Comparison of ENCODE assay signal across 30 cellular contexts in the genomic region with DNA sequence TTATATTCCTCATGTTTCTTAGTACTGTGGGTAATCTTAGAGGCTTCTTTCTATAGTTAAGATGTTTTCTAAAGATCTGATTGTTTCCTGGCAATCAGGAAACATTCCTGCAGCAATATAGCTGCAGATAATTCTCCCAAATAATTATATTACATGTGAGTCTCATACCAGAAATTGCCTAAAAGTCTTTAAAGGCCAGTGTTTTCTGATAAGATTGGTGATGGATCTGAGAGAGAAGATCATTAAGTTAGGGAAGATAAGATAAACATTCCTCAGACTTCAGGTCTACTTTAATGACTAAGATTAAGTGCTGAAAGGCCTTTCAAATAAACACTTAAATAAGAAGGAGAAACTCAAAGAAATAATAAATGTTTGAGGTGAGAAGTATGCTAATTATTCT.
"Had no signal": no experiment of that assay in that cellular context is flagged by ENCODE, and none has a peak within 500 bp of the region (broad histone marks: within the 10 kb centered on the region; RNA-seq: fewer than 3 reads in every experiment).

No MANE protein-coding gene starts in this region.

- H3K9ac ChIP-seq: parathyroid adenoma had no signal

- H3K79me2 ChIP-seq: parathyroid adenoma had no signal

- H3K4me3 ChIP-seq: ovary, psoas muscle, right lobe of liver, sigmoid colon, stomach, thoracic aorta, thyroid gland, tibial nerve, upper lobe of right lung, uterus had no signal

- H3K9me3 Mint-ChIP-seq: naive thymus-derived CD8-positive, alpha-beta T cell; natural killer cell treated with Interleukin-12 subunit alpha and Interleukin-12 subunit beta and Interleukin-15 and Interleukin-18, amount 100 ng/mL, for 72 hours; nephron progenitor cell; neural crest cell; stimulated activated effector memory CD8-positive, alpha-beta T cell treated with anti-CD3 and anti-CD28 coated beads, Interleukin-12 subunit alpha, Interleukin-12 subunit beta, amount 100 ng/mL, for 72 hours; stimulated activated naive B cell treated with anti-CD40 and anti-IgM and Interleukin-4, amounts not matched to agents 10 μg/mL and 1 μg/mL and 100 μg/mL, for 72 hours; stimulated activated naive CD8-positive, alpha-beta T cell treated with anti-CD3 and anti-CD28 coated beads, Interleukin-15, Interleukin-2, amounts not matched to agents 100 ng/mL and 50 ng/mL, for 24 hours; type B pancreatic cell had no signal

- H3K36me3 ChIP-seq: neutrophil, ovary, right lobe of liver, sigmoid colon, stomach, thoracic aorta, thyroid gland, tibial nerve, upper lobe of right lung, uterus had no signal

- H3K4me1 ChIP-seq: parathyroid adenoma, psoas muscle, right lobe of liver, stomach, thyroid gland, upper lobe of right lung, uterus had no signal

- H3K27me3 Mint-ChIP-seq: progenitor cell of endocrine pancreas, type B pancreatic cell had no signal

- DNase-seq: naive thymus-derived CD8-positive, alpha-beta T cell; nephron progenitor cell; nucleus accumbens; ovary; posterior cingulate gyrus; psoas muscle; right cardiac atrium; right lobe of liver; sigmoid colon; small intestine; stimulated activated CD4-positive, alpha-beta T cell treated with anti-CD3 and anti-CD28 coated beads, Interleukin-15, amount 100 ng/mL, for 24 hours; stimulated activated CD4-positive, alpha-beta T cell treated with anti-CD3 and anti-CD28 coated beads, Interleukin-2, amount 100 ng/mL, for 24 hours; stimulated activated CD4-positive, alpha-beta T cell treated with anti-CD3 and anti-CD28 coated beads, Interleukin-2, amount 100 ng/mL, for 48 hours; stimulated activated CD4-positive, alpha-beta T cell treated with anti-CD3 and anti-CD28 coated beads, Interleukin-4, amount 100 ng/mL, for 24 hours; stimulated activated naive B cell treated with anti-CD40 and anti-IgM and Interleukin-4, amounts not matched to agents 10 μg/mL and 1 μg/mL and 100 μg/mL, for 72 hours; stimulated activated naive CD4-positive, alpha-beta T cell treated with Interleukin-2 at 50 U/mL for 16 hours; stomach; thyroid gland; upper lobe of right lung; uterus had no signal

- H3K4me3 Mint-ChIP-seq: naive thymus-derived CD8-positive, alpha-beta T cell; natural killer cell treated with Interleukin-12 subunit alpha and Interleukin-12 subunit beta and Interleukin-15 and Interleukin-18, amount 100 ng/mL, for 72 hours; nephron progenitor cell; neural crest cell; stimulated activated effector memory CD8-positive, alpha-beta T cell treated with anti-CD3 and anti-CD28 coated beads, Interleukin-12 subunit alpha, Interleukin-12 subunit beta, amount 100 ng/mL, for 72 hours; stimulated activated naive B cell treated with anti-CD40 and anti-IgM and Interleukin-4, amounts not matched to agents 10 μg/mL and 1 μg/mL and 100 μg/mL, for 72 hours; stimulated activated naive CD8-positive, alpha-beta T cell treated with anti-CD3 and anti-CD28 coated beads, Interleukin-15, Interleukin-2, amounts not matched to agents 100 ng/mL and 50 ng/mL, for 24 hours; type B pancreatic cell had no signal

- FAIRE-seq: small intestine had no signal

- ATAC-seq: naive thymus-derived CD8-positive, alpha-beta T cell; natural killer cell treated with Interleukin-12 subunit alpha and Interleukin-12 subunit beta and Interleukin-15 and Interleukin-18, amount 100 ng/mL, for 72 hours; psoas muscle; right cardiac atrium; right lobe of liver; stimulated activated effector memory CD8-positive, alpha-beta T cell treated with anti-CD3 and anti-CD28 coated beads, Interleukin-12 subunit alpha, Interleukin-12 subunit beta, amount 100 ng/mL, for 72 hours; stimulated activated naive B cell treated with anti-CD40 and anti-IgM and Interleukin-4, amounts not matched to agents 10 μg/mL and 1 μg/mL and 100 μg/mL, for 72 hours; upper lobe of right lung had no signal

- H3K4me1 Mint-ChIP-seq: nephron progenitor cell; stimulated activated effector memory CD8-positive, alpha-beta T cell treated with anti-CD3 and anti-CD28 coated beads, Interleukin-12 subunit alpha, Interleukin-12 subunit beta, amount 100 ng/mL, for 72 hours; stimulated activated naive B cell treated with anti-CD40 and anti-IgM and Interleukin-4, amounts not matched to agents 10 μg/mL and 1 μg/mL and 100 μg/mL, for 72 hours had no signal

- H3K27me3 ChIP-seq: neutrophil, ovary, right lobe of liver, sigmoid colon, stomach, thyroid gland, tibial nerve, upper lobe of right lung, uterus had no signal

- H3K27ac Mint-ChIP-seq: naive thymus-derived CD8-positive, alpha-beta T cell; natural killer cell treated with Interleukin-12 subunit alpha and Interleukin-12 subunit beta and Interleukin-15 and Interleukin-18, amount 100 ng/mL, for 72 hours; nephron progenitor cell; stimulated activated effector memory CD8-positive, alpha-beta T cell treated with anti-CD3 and anti-CD28 coated beads, Interleukin-12 subunit alpha, Interleukin-12 subunit beta, amount 100 ng/mL, for 72 hours; stimulated activated naive B cell treated with anti-CD40 and anti-IgM and Interleukin-4, amounts not matched to agents 10 μg/mL and 1 μg/mL and 100 μg/mL, for 72 hours; stimulated activated naive CD8-positive, alpha-beta T cell treated with anti-CD3 and anti-CD28 coated beads, Interleukin-15, Interleukin-2, amounts not matched to agents 100 ng/mL and 50 ng/mL, for 24 hours; type B pancreatic cell had no signal

- H3K36me3 Mint-ChIP-seq: natural killer cell treated with Interleukin-12 subunit alpha and Interleukin-12 subunit beta and Interleukin-15 and Interleukin-18, amount 100 ng/mL, for 72 hours; stimulated activated effector memory CD8-positive, alpha-beta T cell treated with anti-CD3 and anti-CD28 coated beads, Interleukin-12 subunit alpha, Interleukin-12 subunit beta, amount 100 ng/mL, for 72 hours; stimulated activated naive B cell treated with anti-CD40 and anti-IgM and Interleukin-4, amounts not matched to agents 10 μg/mL and 1 μg/mL and 100 μg/mL, for 72 hours; type B pancreatic cell had no signal

- H3K9me3 ChIP-seq: neutrophil, ovary, psoas muscle, right lobe of liver, sigmoid colon, stomach, thoracic aorta, thyroid gland, tibial nerve, upper lobe of right lung, uterus had no signal

- H3K27ac ChIP-seq: neutrophil, ovary, parathyroid adenoma, psoas muscle, right lobe of liver, sigmoid colon, stomach, thoracic aorta, thyroid gland, tibial nerve, upper lobe of right lung, uterus had no signal
